Comparison of ENCODE assay signal across 1 cellular context in genomic region chr1:18464665-18465050, GRCh38.
A peak's percentile ranks its signal among the peaks of the same experiment; 100 is the strongest.
TF ChIP-seq lines count a peak whose summit lies in the region.

No MANE protein-coding gene starts in this region.

TF ChIP-seq in HepG2, 621 proteins besides CTCF, POLR2A, EP300 and RAD21:
- no peak for TF ChIP-seq SPEN (CRISPR knock-in tag; IDR thresholded peaks at IDR 0.05; ENCODE audit: low read depth)
- no peak for TF ChIP-seq FOSL2 (CRISPR knock-in tag; IDR thresholded peaks at IDR 0.05)
- TF ChIP-seq SP4 (CRISPR knock-in tag; IDR thresholded peaks at IDR 0.05), result no peak
- TF ChIP-seq, protein P1, sequence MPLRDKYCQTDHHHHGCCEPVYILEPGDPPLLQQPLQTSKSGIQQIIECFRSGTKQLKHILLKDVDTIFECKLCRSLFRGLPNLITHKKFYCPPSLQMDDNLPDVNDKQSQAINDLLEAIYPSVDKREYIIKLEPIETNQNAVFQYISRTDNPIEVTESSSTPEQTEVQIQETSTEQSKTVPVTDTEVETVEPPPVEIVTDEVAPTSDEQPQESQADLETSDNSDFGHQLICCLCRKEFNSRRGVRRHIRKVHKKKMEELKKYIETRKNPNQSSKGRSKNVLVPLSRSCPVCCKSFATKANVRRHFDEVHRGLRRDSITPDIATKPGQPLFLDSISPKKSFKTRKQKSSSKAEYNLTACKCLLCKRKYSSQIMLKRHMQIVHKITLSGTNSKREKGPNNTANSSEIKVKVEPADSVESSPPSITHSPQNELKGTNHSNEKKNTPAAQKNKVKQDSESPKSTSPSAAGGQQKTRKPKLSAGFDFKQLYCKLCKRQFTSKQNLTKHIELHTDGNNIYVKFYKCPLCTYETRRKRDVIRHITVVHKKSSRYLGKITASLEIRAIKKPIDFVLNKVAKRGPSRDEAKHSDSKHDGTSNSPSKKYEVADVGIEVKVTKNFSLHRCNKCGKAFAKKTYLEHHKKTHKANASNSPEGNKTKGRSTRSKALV (CRISPR knock-in tag; IDR thresholded peaks at IDR 0.05), result no peak
- no peak for TF ChIP-seq SMARCE1 (IDR thresholded peaks at IDR 0.05; ENCODE audit: borderline replicate concordance)
- TF ChIP-seq PAWR (CRISPR knock-in tag; IDR thresholded peaks at IDR 0.05; ENCODE audit: borderline replicate concordance), result no peak
- TF ChIP-seq, protein P2, sequence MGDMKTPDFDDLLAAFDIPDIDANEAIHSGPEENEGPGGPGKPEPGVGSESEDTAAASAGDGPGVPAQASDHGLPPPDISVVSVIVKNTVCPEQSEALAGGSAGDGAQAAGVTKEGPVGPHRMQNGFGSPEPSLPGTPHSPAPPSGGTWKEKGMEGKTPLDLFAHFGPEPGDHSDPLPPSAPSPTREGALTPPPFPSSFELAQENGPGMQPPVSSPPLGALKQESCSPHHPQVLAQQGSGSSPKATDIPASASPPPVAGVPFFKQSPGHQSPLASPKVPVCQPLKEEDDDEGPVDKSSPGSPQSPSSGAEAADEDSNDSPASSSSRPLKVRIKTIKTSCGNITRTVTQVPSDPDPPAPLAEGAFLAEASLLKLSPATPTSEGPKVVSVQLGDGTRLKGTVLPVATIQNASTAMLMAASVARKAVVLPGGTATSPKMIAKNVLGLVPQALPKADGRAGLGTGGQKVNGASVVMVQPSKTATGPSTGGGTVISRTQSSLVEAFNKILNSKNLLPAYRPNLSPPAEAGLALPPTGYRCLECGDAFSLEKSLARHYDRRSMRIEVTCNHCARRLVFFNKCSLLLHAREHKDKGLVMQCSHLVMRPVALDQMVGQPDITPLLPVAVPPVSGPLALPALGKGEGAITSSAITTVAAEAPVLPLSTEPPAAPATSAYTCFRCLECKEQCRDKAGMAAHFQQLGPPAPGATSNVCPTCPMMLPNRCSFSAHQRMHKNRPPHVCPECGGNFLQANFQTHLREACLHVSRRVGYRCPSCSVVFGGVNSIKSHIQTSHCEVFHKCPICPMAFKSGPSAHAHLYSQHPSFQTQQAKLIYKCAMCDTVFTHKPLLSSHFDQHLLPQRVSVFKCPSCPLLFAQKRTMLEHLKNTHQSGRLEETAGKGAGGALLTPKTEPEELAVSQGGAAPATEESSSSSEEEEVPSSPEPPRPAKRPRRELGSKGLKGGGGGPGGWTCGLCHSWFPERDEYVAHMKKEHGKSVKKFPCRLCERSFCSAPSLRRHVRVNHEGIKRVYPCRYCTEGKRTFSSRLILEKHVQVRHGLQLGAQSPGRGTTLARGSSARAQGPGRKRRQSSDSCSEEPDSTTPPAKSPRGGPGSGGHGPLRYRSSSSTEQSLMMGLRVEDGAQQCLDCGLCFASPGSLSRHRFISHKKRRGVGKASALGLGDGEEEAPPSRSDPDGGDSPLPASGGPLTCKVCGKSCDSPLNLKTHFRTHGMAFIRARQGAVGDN (CRISPR knock-in tag; IDR thresholded peaks at IDR 0.05), result peak; percentile 34; the same call in 1 of the 2 replicates
- no peak for TF ChIP-seq CC2D1A (CRISPR knock-in tag; IDR thresholded peaks at IDR 0.05)
- TF ChIP-seq HNRNPK (IDR thresholded peaks at IDR 0.05; ENCODE audit: low read depth, low read length, poor library complexity, severe bottlenecking), result no peak
- no peak for TF ChIP-seq CENPX (CRISPR knock-in tag; IDR thresholded peaks at IDR 0.05)
- TF ChIP-seq, protein P3, sequence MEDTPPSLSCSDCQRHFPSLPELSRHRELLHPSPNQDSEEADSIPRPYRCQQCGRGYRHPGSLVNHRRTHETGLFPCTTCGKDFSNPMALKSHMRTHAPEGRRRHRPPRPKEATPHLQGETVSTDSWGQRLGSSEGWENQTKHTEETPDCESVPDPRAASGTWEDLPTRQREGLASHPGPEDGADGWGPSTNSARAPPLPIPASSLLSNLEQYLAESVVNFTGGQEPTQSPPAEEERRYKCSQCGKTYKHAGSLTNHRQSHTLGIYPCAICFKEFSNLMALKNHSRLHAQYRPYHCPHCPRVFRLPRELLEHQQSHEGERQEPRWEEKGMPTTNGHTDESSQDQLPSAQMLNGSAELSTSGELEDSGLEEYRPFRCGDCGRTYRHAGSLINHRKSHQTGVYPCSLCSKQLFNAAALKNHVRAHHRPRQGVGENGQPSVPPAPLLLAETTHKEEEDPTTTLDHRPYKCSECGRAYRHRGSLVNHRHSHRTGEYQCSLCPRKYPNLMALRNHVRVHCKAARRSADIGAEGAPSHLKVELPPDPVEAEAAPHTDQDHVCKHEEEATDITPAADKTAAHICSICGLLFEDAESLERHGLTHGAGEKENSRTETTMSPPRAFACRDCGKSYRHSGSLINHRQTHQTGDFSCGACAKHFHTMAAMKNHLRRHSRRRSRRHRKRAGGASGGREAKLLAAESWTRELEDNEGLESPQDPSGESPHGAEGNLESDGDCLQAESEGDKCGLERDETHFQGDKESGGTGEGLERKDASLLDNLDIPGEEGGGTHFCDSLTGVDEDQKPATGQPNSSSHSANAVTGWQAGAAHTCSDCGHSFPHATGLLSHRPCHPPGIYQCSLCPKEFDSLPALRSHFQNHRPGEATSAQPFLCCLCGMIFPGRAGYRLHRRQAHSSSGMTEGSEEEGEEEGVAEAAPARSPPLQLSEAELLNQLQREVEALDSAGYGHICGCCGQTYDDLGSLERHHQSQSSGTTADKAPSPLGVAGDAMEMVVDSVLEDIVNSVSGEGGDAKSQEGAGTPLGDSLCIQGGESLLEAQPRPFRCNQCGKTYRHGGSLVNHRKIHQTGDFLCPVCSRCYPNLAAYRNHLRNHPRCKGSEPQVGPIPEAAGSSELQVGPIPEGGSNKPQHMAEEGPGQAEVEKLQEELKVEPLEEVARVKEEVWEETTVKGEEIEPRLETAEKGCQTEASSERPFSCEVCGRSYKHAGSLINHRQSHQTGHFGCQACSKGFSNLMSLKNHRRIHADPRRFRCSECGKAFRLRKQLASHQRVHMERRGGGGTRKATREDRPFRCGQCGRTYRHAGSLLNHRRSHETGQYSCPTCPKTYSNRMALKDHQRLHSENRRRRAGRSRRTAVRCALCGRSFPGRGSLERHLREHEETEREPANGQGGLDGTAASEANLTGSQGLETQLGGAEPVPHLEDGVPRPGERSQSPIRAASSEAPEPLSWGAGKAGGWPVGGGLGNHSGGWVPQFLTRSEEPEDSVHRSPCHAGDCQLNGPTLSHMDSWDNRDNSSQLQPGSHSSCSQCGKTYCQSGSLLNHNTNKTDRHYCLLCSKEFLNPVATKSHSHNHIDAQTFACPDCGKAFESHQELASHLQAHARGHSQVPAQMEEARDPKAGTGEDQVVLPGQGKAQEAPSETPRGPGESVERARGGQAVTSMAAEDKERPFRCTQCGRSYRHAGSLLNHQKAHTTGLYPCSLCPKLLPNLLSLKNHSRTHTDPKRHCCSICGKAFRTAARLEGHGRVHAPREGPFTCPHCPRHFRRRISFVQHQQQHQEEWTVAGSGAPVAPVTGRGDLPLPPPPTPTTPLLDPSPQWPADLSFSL (CRISPR knock-in tag; IDR thresholded peaks at IDR 0.05), result peak; percentile 10; the same call in 1 of the 2 replicates
- no peak for TF ChIP-seq ZBTB7B (CRISPR knock-in tag; IDR thresholded peaks at IDR 0.05)
- no peak for TF ChIP-seq SKI (IDR thresholded peaks at IDR 0.05; ENCODE audit: partially characterized antibody)
